In genomic region chr11:68365943-68366435, GRCh38 we compare ENCODE assay signal across 27 cellular contexts.
"Had no signal": no experiment of that assay in that cellular context is flagged by ENCODE, and none has a peak within 500 bp of the region (broad histone marks: within the 10 kb centered on the region; RNA-seq: fewer than 3 reads in every experiment).

No MANE protein-coding gene starts in this region.

- H3K27ac Mint-ChIP-seq: activated B cell treated with CpG ODN at 0.5 μM for 24 hours; activated CD4-positive, alpha-beta T cell treated with anti-CD3 and anti-CD28 coated beads, Interleukin-2, amount 10 ng/mL, durations not matched to agents 24 days and 14 days; activated CD8-positive, alpha-beta memory T cell treated with anti-CD3 and anti-CD28 coated beads, Interleukin-2, amount 10 ng/mL, durations not matched to agents 7 days and 5 days; activated naive CD8-positive, alpha-beta T cell treated with anti-CD3 and anti-CD28 coated beads, Interleukin-2, amount 10 ng/mL, durations not matched to agents 7 days and 5 days had no signal

- H3K4me3 Mint-ChIP-seq: activated B cell treated with CpG ODN at 0.5 μM for 24 hours; activated CD4-positive, alpha-beta T cell treated with anti-CD3 and anti-CD28 coated beads, Interleukin-2, amount 10 ng/mL, durations not matched to agents 24 days and 14 days; activated CD8-positive, alpha-beta memory T cell treated with anti-CD3 and anti-CD28 coated beads, Interleukin-2, amount 10 ng/mL, durations not matched to agents 7 days and 5 days; activated naive CD8-positive, alpha-beta T cell treated with anti-CD3 and anti-CD28 coated beads, Interleukin-2, amount 10 ng/mL, durations not matched to agents 7 days and 5 days; activated T-cell treated with anti-CD3 and anti-CD28 coated beads, Interleukin-2, amount 50 U/mL, for 4 hours; activated T-helper 17 cell treated with anti-CD3 and anti-CD28 coated beads, Interleukin-2, amount 50 U/mL, for 72 hours had no signal

- H3K36me3 Mint-ChIP-seq: activated CD8-positive, alpha-beta memory T cell treated with anti-CD3 and anti-CD28 coated beads, Interleukin-2, amount 10 ng/mL, durations not matched to agents 7 days and 5 days had no signal

- H3K27me3 Mint-ChIP-seq: activated B cell treated with CpG ODN at 0.5 μM for 24 hours; activated CD4-positive, alpha-beta T cell treated with anti-CD3 and anti-CD28 coated beads, Interleukin-2, amount 10 ng/mL, durations not matched to agents 24 days and 14 days; activated CD8-positive, alpha-beta memory T cell treated with anti-CD3 and anti-CD28 coated beads, Interleukin-2, amount 10 ng/mL, durations not matched to agents 7 days and 5 days; activated naive CD8-positive, alpha-beta T cell treated with anti-CD3 and anti-CD28 coated beads, Interleukin-2, amount 10 ng/mL, durations not matched to agents 7 days and 5 days; activated T-helper 17 cell treated with anti-CD3 and anti-CD28 coated beads, Interleukin-2, amount 50 U/mL, for 72 hours had no signal

- H3K27me3 ChIP-seq: adrenal gland, breast epithelium, SJSA1 had no signal

- H3K4me3 ChIP-seq: adrenal gland, breast epithelium, SJSA1 had no signal

- H3K9me3 ChIP-seq: adrenal gland, breast epithelium, SJSA1 had no signal

- ATAC-seq: activated CD8-positive, alpha-beta memory T cell treated with anti-CD3 and anti-CD28 coated beads, Interleukin-2, amount 10 ng/mL, durations not matched to agents 7 days and 5 days; activated T-cell treated with anti-CD3 and anti-CD28 coated beads, Interleukin-2, amount 50 U/mL, for 4 hours; PC-3; SK-N-SH treated with all-trans-retinoic acid at 6 μM for 48 hours had no signal

- DNase-seq: activated B cell treated with CpG ODN at 0.5 μM for 24 hours; activated CD4-positive, alpha-beta T cell treated with anti-CD3 and anti-CD28 coated beads for 1 hour; activated CD4-positive, alpha-beta T cell treated with anti-CD3 and anti-CD28 coated beads, Interleukin-2, amount 10 ng/mL, durations not matched to agents 24 days and 14 days; activated CD4-positive, alpha-beta T cell treated with anti-CD3 and anti-CD28 coated beads, Interleukin-2, amount 50 U/mL, for 48 hours; activated CD8-positive, alpha-beta memory T cell treated with anti-CD3 and anti-CD28 coated beads, Interleukin-2, amount 10 ng/mL, durations not matched to agents 7 days and 5 days; activated gamma-delta T cell; activated naive CD4-positive, alpha-beta T cell treated with anti-CD3 and anti-CD28 coated beads, Interleukin-2, amount 50 U/mL, for 16 hours; activated naive CD8-positive, alpha-beta T cell treated with anti-CD3 and anti-CD28 coated beads, Interleukin-2, amount 10 ng/mL, durations not matched to agents 7 days and 5 days; activated T-cell treated with anti-CD3 and anti-CD28 coated beads, Interleukin-2, amount 50 U/mL, for 4 hours; adrenal gland; anterior cingulate cortex; caudate nucleus; KBM-7; NCI-H1048; NCI-H1417; NCI-H1930; NCI-H2171; NCI-H2227 treated with DMSO at 0.1 percent for 48 hours; NCI-H526 treated with DMSO at 0.1 percent for 48 hours; NCI-H82; PC-3; SHP77; SW 1271 had no signal

- H3K9me3 Mint-ChIP-seq: activated B cell treated with CpG ODN at 0.5 μM for 24 hours; activated CD4-positive, alpha-beta T cell treated with anti-CD3 and anti-CD28 coated beads, Interleukin-2, amount 10 ng/mL, durations not matched to agents 24 days and 14 days; activated naive CD8-positive, alpha-beta T cell treated with anti-CD3 and anti-CD28 coated beads, Interleukin-2, amount 10 ng/mL, durations not matched to agents 7 days and 5 days; activated T-cell treated with anti-CD3 and anti-CD28 coated beads, Interleukin-2, amount 50 U/mL, for 4 hours; activated T-helper 17 cell treated with anti-CD3 and anti-CD28 coated beads, Interleukin-2, amount 50 U/mL, for 72 hours had no signal

- H3K4me1 Mint-ChIP-seq: activated T-helper 17 cell treated with anti-CD3 and anti-CD28 coated beads, Interleukin-2, amount 50 U/mL, for 72 hours had no signal

- H3K36me3 ChIP-seq: breast epithelium had no signal

- H3K27ac ChIP-seq: adrenal gland, breast epithelium, SJSA1 had no signal
